In the genomic region with DNA sequence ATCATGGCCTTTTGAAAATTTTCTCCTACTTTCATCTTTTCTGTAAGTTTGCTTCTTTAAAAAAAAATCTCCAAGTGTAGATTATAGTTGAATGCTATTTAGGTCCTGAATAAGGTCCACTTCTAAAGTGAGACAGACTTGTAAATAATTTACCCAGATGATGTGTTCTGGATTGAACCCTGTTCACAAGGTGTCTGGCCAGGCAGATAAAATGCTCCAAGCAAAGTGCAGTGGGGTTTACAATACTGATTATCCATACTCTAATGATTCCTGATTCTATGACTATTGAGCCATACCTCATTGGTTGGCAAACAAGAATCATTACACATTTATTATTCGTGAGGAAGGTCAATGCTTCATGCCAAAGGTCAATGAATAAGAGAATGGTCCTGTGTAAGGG, we compare ENCODE assay signal across 24 cellular contexts.
"Had no signal": no experiment of that assay in that cellular context is flagged by ENCODE, and none has a peak within 500 bp of the region (broad histone marks: within the 10 kb centered on the region; RNA-seq: fewer than 3 reads in every experiment).

No MANE protein-coding gene starts in this region.

- H3K9me3 ChIP-seq: heart left ventricle, left ventricle myocardium inferior, lower lobe of right lung, prostate gland, right atrium auricular region, thoracic aorta, tibial nerve, upper lobe of right lung, uterus had no signal

- H3K4me1 ChIP-seq: heart left ventricle, left ventricle myocardium inferior, lower lobe of right lung, prostate gland, right atrium auricular region, tibial nerve, upper lobe of right lung, uterus had no signal

- ATAC-seq: effector memory CD8-positive, alpha-beta T cell; heart left ventricle; lower lobe of right lung; naive thymus-derived CD8-positive, alpha-beta T cell; stimulated activated naive B cell treated with anti-CD40 and anti-IgM and Interleukin-4, amounts not matched to agents 10 μg/mL and 1 μg/mL and 100 μg/mL, for 72 hours; upper lobe of right lung had no signal

- DNase-seq: cortex of kidney; effector memory CD8-positive, alpha-beta T cell; erythroblast; heart left ventricle; hippocampal formation; immature natural killer cell; islet precursor cell; left ventricle myocardium inferior; lower lobe of right lung; naive thymus-derived CD8-positive, alpha-beta T cell; nephron progenitor cell; nucleus accumbens; stimulated activated CD4-positive, alpha-beta T cell treated with anti-CD3 and anti-CD28 coated beads, Interleukin-15, amount 100 ng/mL, for 24 hours; stimulated activated CD4-positive, alpha-beta T cell treated with anti-CD3 and anti-CD28 coated beads, Interleukin-2, amount 100 ng/mL, for 48 hours; stimulated activated naive B cell treated with anti-CD40 and anti-IgM and Interleukin-4, amounts not matched to agents 10 μg/mL and 1 μg/mL and 100 μg/mL, for 72 hours; upper lobe of right lung; uterus had no signal

- H3K36me3 ChIP-seq: heart left ventricle, left ventricle myocardium inferior, lower lobe of right lung, prostate gland, right atrium auricular region, thoracic aorta, tibial nerve, upper lobe of right lung, uterus had no signal

- H3K27me3 ChIP-seq: heart left ventricle, right atrium auricular region, tibial nerve, upper lobe of right lung, uterus had no signal

- FAIRE-seq: endometrium, frontal cortex had no signal

- H3K4me3 ChIP-seq: heart left ventricle, left ventricle myocardium inferior, lower lobe of right lung, prostate gland, right atrium auricular region, skin epidermis, thoracic aorta, tibial nerve, upper lobe of right lung, uterus had no signal

- H3K27ac ChIP-seq: heart left ventricle, left ventricle myocardium inferior, lower lobe of right lung, prostate gland, right atrium auricular region, skin epidermis, thoracic aorta, tibial nerve, upper lobe of right lung, uterus had no signal
